ENCODE assay signal across 14 cellular contexts in genomic region chr5:140576776-140577201, GRCh38. TPM values are rescaled to one million over a fixed set of nuclear protein-coding genes. Genes with fewer than 3 reads are reported as not detected.
DNase-seq lines count a peak whose midpoint lies in the region; ATAC-seq, FAIRE-seq and TF ChIP-seq lines count a peak whose summit lies in the region.
"Had no signal": no experiment of that assay in that cellular context is flagged by ENCODE, and none has a peak within 500 bp of the region (broad histone marks: within the 10 kb centered on the region; RNA-seq: fewer than 3 reads in every experiment).

No MANE protein-coding gene starts in this region.

- TF ChIP-seq EP300 in H1 (IDR thresholded peaks at IDR 0.05; ENCODE audit: borderline replicate concordance in 1 of 2, low read depth in 2 of 2, low read length in 2 of 2), result no peak

- peak overlapping the region; percentile 30 for H3K9ac ChIP-seq in HUES6 (ENCODE audit: low read length)
- no peak overlapping the region for H3K9ac ChIP-seq in H1 (replicated peaks in 1 of 4; ENCODE audit: extremely low read depth in 1 of 4, low read depth in 3 of 4, low read length in 3 of 4)

- no peak for TF ChIP-seq POLR2A in H1 (IDR thresholded peaks at IDR 0.05; ENCODE audit: control extremely low read depth in 1 of 2, low read depth in 2 of 2, low read length in 2 of 2)
- TF ChIP-seq POLR2A in erythroblast (IDR thresholded peaks at IDR 0.05; ENCODE audit: low read length), result no peak

- no peak overlapping the region for H4K8ac ChIP-seq in H1 (ENCODE audit: extremely low read depth, insufficient read depth, low read length)

- no peaks in the 10 kb centered on the region for H3K79me1 ChIP-seq in H1 (ENCODE audit: low read depth, low read length)

- H3K4me3 Mint-ChIP-seq in naive thymus-derived CD4-positive, alpha-beta T cell, result no peak overlapping the region
- H3K4me3 Mint-ChIP-seq: brain; CD4-positive, alpha-beta memory T cell had no signal

- no peak overlapping the region for H2AK5ac ChIP-seq in H1 (ENCODE audit: low read depth, low read length)

- WGBS in H1 (ENCODE audit: extremely low coverage in 1 of 2, insufficient coverage in 1 of 2, insufficient read length in 1 of 2, insufficient replicate concordance in 2 of 2, low coverage in 1 of 2, low lambda C conversion rate in 2 of 2, missing lambda C conversion rate in 1 of 2), 2 experiments, result 89% methylated on average over 2 of the region's 2 CpGs; no CpG with 5 or more reads in 1 of the 2 experiments

- H3K23ac ChIP-seq in H1 (ENCODE audit: insufficient read length), result no peak overlapping the region

- peaks cover 3 to 15% (median 14%) of the 10 kb centered on the region in 7 donors for H3K4me1 Mint-ChIP-seq in naive thymus-derived CD4-positive, alpha-beta T cell
- H3K4me1 Mint-ChIP-seq: brain; CD4-positive, alpha-beta memory T cell had no signal

- H3K36me3 ChIP-seq in HUES6 (ENCODE audit: control insufficient read depth, insufficient read depth, low read length), result no peaks in the 10 kb centered on the region
- H3K36me3 ChIP-seq in H1 (ENCODE audit: control insufficient read depth in 2 of 4, insufficient read depth in 4 of 4, low read length in 3 of 4), result no peaks in the 10 kb centered on the region
- no peaks in the 10 kb centered on the region for H3K36me3 ChIP-seq in naive thymus-derived CD4-positive, alpha-beta T cell (ENCODE audit: control insufficient read depth in 2 of 3, insufficient read depth in 3 of 3, low read length in 3 of 3)
- H3K36me3 ChIP-seq: tibial artery had no signal

- peak overlapping the region in 6 of 9 donors; percentile 2 to 78 (median 63) for H3K27ac Mint-ChIP-seq in naive thymus-derived CD4-positive, alpha-beta T cell
- H3K27ac Mint-ChIP-seq: brain had no signal

- no peak for TF ChIP-seq CTCF in H1 (IDR thresholded peaks at IDR 0.05; ENCODE audit: control extremely low read depth in 1 of 3, insufficient read depth in 1 of 3, low read depth in 1 of 3, low read length in 3 of 3)

- H3K9me3 ChIP-seq in HUES6 (ENCODE audit: control insufficient read depth, insufficient read depth, low read depth, low read length) (no peaks in the 10 kb centered on the region), H1 (ENCODE audit: insufficient read depth in 2 of 2, low read depth in 1 of 2, low read length in 1 of 2) (no peaks in the 10 kb centered on the region)
- H3K9me3 ChIP-seq in naive thymus-derived CD4-positive, alpha-beta T cell (ENCODE audit: control insufficient read depth in 2 of 3, low read length in 3 of 3), result no peaks in the 10 kb centered on the region
- H3K9me3 ChIP-seq: psoas muscle, tibial artery had no signal

- FAIRE-seq in H1 (lab: Jason Lieb, UNC), result no peak

- no peaks in the 10 kb centered on the region for H4K20me1 ChIP-seq in H1 (replicated peaks in 1 of 2; ENCODE audit: control insufficient read depth in 1 of 2, insufficient read depth in 2 of 2, low read length in 2 of 2)

- H3K14ac ChIP-seq in H1 (ENCODE audit: insufficient read length), result no peak overlapping the region

- POLR2A ChIA-PET in H1 (lab: Charles Lee; ENCODE audit: partially characterized antibody), result interaction anchor here (1.1 kb wide), 2 partner anchors 21 to 67 kb away, joined by 3 read pairs; no protein-coding TSS in a partner anchor
- POLR2A ChIA-PET in naive thymus-derived CD4-positive, alpha-beta T cell (lab: Charles Lee), result interaction anchor here (0.6 to 1.7 kb wide), 6 partner anchors 10 to 176 kb away, joined by 3 to 6 read pairs (median 4); partner anchors contain the start of genes ANKHD1, EIF4EBP3, IK and NDUFA2

- H3K27ac ChIP-seq in HUES6 (ENCODE audit: low read depth, low read length), result no peak overlapping the region; the same call in 1 of the 2 replicates
- H3K27ac ChIP-seq in H1 (ENCODE audit: low read depth, low read length), result no peak overlapping the region
- H3K27ac ChIP-seq in naive thymus-derived CD4-positive, alpha-beta T cell (ENCODE audit: low read depth, low read length), result no peak overlapping the region
- H3K27ac ChIP-seq: psoas muscle, tibial artery had no signal

- H3K56ac ChIP-seq in H1 (replicated peaks; ENCODE audit: insufficient read length, low read depth, low read length), result no peak overlapping the region

- H4K5ac ChIP-seq in H1 (ENCODE audit: insufficient read length, low read depth, low read length), result no peak overlapping the region

- H3K4me1 ChIP-seq in HUES6 (ENCODE audit: control insufficient read depth, insufficient read depth, low read length), result no peaks in the 10 kb centered on the region; the same call in 1 of the 2 replicates
- H3K4me1 ChIP-seq in H1 (replicated peaks in 1 of 4; ENCODE audit: control insufficient read depth in 3 of 4, insufficient read depth in 4 of 4, low read length in 3 of 4), result no peaks in the 10 kb centered on the region
- no peaks in the 10 kb centered on the region for H3K4me1 ChIP-seq in naive thymus-derived CD4-positive, alpha-beta T cell (ENCODE audit: control insufficient read depth in 2 of 2, insufficient read depth in 2 of 2, low read length in 2 of 2)

- no peaks in the 10 kb centered on the region for H3K79me2 ChIP-seq in H1 (ENCODE audit: control insufficient read depth in 1 of 2, insufficient read depth in 2 of 2, low read length in 2 of 2)

- H2BK5ac ChIP-seq in H1 (ENCODE audit: low read depth, low read length), result no peak overlapping the region; the same call in 1 of the 2 replicates

- no peak overlapping the region for H2BK12ac ChIP-seq in H1 (ENCODE audit: low read depth, low read length)

- H3K4ac ChIP-seq in H1 (replicated peaks; ENCODE audit: insufficient read length, low read depth, low read length), result no peak overlapping the region

- no peak overlapping the region for H3K4me2 ChIP-seq in H1 (ENCODE audit: insufficient read depth in 1 of 2, low read depth in 2 of 2, low read length in 2 of 2)

- H2AFZ ChIP-seq in H1 (ENCODE audit: low read length), result peak overlapping the region; percentile 95

- CTCF ChIA-PET in H1 (lab: Charles Lee; ENCODE audit: partially characterized antibody), result interaction anchor here (0.6 to 4.1 kb wide), 6 partner anchors 10 to 1236 kb away, joined by 3 to 20 read pairs (median 6); partner anchors contain the start of gene TMCO6
- CTCF ChIA-PET in naive thymus-derived CD4-positive, alpha-beta T cell (lab: Charles Lee), result interaction anchor here (1.0 kb wide), 1 partner anchor 29 kb away, joined by 5 read pairs; the partner anchor contains the start of gene EIF4EBP3

- peaks cover 0 to 11% (median 5%) of the 10 kb centered on the region in 5 donors for H3K36me3 Mint-ChIP-seq in naive thymus-derived CD4-positive, alpha-beta T cell
- H3K36me3 Mint-ChIP-seq: brain had no signal

- TF ChIP-seq RAD21 in H1 (IDR thresholded peaks at IDR 0.05 in 1 of 2, conservative IDR thresholded peaks at IDR 0.05 in 1 of 2; ENCODE audit: low read depth in 2 of 2, low read length in 2 of 2), result no peak

- H4K91ac ChIP-seq in H1 (replicated peaks; ENCODE audit: insufficient read length, low read length), result no peak overlapping the region

- peaks cover 0 to 2% (median 0%) of the 10 kb centered on the region in 11 donors for H3K9me3 Mint-ChIP-seq in naive thymus-derived CD4-positive, alpha-beta T cell
- H3K9me3 Mint-ChIP-seq: CD4-positive, alpha-beta memory T cell had no signal

- no peak overlapping the region for H2BK120ac ChIP-seq in H1 (replicated peaks; ENCODE audit: low read depth, low read length)

- peak; percentile 24 for DNase-seq in AG20443 (ENCODE audit: low spot score)
- no peak for DNase-seq in H1 (ENCODE audit: low read depth in 1 of 2, low spot score in 2 of 2)
- DNase-seq in naive thymus-derived CD4-positive, alpha-beta T cell, result peak in 3 of 9 donors; percentile 23 to 38 (median 28)
- DNase-seq in HT-29 (ENCODE audit: low spot score), result no peak
- no peak for DNase-seq in erythroblast (lab: John Stamatoyannopoulos, UW)
- DNase-seq in stimulated activated CD4-positive, alpha-beta T cell treated with anti-CD3 and anti-CD28 coated beads, Interleukin-2, amount 100 ng/mL, for 24 hours, result no peak
- DNase-seq: activated T-cell treated with anti-CD3 and anti-CD28 coated beads, Interleukin-2, amount 50 U/mL, for 1 hour; CD4-positive, alpha-beta memory T cell; psoas muscle; tibial artery had no signal

- H2BK15ac ChIP-seq in H1 (ENCODE audit: low read length), result no peak overlapping the region

- peak; percentile 70 for ATAC-seq in naive thymus-derived CD4-positive, alpha-beta T cell
- ATAC-seq in GM19328 (IDR thresholded peaks at IDR 0.05; ENCODE audit: unreplicated experiment), result no peak
- ATAC-seq: Panc1, psoas muscle had no signal

- no peak overlapping the region for H3K18ac ChIP-seq in H1 (ENCODE audit: extremely low read depth, low read length)

- H3K27me3 ChIP-seq in HUES6 (ENCODE audit: control insufficient read depth, insufficient read depth, low read length) (no peaks in the 10 kb centered on the region), H1 (replicated peaks in 1 of 4; ENCODE audit: control insufficient read depth in 3 of 4, extremely low read depth in 1 of 4, insufficient read depth in 3 of 4, low read length in 3 of 4) (no peaks in the 10 kb centered on the region)
- H3K27me3 ChIP-seq in naive thymus-derived CD4-positive, alpha-beta T cell (ENCODE audit: control insufficient read depth in 2 of 2, insufficient read depth in 2 of 2, low read length in 2 of 2), result no peaks in the 10 kb centered on the region
- H3K27me3 ChIP-seq: tibial artery had no signal

- H3K4me3 ChIP-seq in HUES6 (ENCODE audit: low read depth, low read length), result no peak overlapping the region
- H3K4me3 ChIP-seq in H1 (ENCODE audit: extremely low read depth in 1 of 4, insufficient read depth in 2 of 4, low read depth in 3 of 4, low read length in 4 of 4), result no peak overlapping the region
- no peak overlapping the region for H3K4me3 ChIP-seq in naive thymus-derived CD4-positive, alpha-beta T cell (ENCODE audit: low read length)
- H3K4me3 ChIP-seq: psoas muscle, tibial artery had no signal

- intact Hi-C loops in naive thymus-derived CD4-positive, alpha-beta T cell (cut with micrococcal nuclease), result loop anchor here in 1 of 2 donors (1.0 kb wide), 1 partner anchor 12 kb away; the partner anchor contains the start of genes APBB3 and SLC35A4

- peaks cover 0 to 14% (median 6%) of the 10 kb centered on the region in 5 donors for H3K27me3 Mint-ChIP-seq in naive thymus-derived CD4-positive, alpha-beta T cell

- no peak overlapping the region for H2BK20ac ChIP-seq in H1 (ENCODE audit: low read length)

- H3K23me2 ChIP-seq in H1 (ENCODE audit: low read depth, low read length), result no peaks in the 10 kb centered on the region

RNA-seq across cellular contexts. Expression of gene SLC35A4, which starts 12.2 kb away (rescaled TPM):
- 78.6 and 81.9 TPM in 2 replicates for total RNA-seq in H1 (2021; fragmentation: NEBNext Ultra II Directional; extraction: Animal tissue kit (Norgen Biotek cat#: 25700))
- 131 and 133 TPM in 2 replicates for polyA plus RNA-seq in H1 (2011; rRNA removed)
- 87.3 TPM for polyA plus RNA-seq in H1 (2011; cell fraction: cytosol; rRNA removed)
- 92.3 TPM for polyA plus RNA-seq in H1 (2011; cell fraction: nucleus; rRNA removed)
- 101 to 122 TPM (median 110 TPM) in 4 replicates for polyA plus RNA-seq in H1 (2012, experiment 1 of 2)
- polyA plus RNA-seq in H1 (2012, experiment 2 of 2), result 170 TPM
- 58.5 TPM for polyA plus RNA-seq in H1 (2013, experiment 1 of 2)
- polyA plus RNA-seq in H1 (2013, experiment 2 of 2), result 57.3 TPM
- polyA minus RNA-seq in H1 (2011; rRNA and poly(A)+ RNA removed), result 139 and 187 TPM in 2 replicates
- 31.1 TPM for polyA minus RNA-seq in H1 (2011; cell fraction: cytosol; rRNA and poly(A)+ RNA removed)
- 32.7 TPM for polyA minus RNA-seq in H1 (2011; cell fraction: nucleus; rRNA and poly(A)+ RNA removed)
- 10 to 100 TPM; 40.4 to 90.1 (median 52.4) TPM for total RNA-seq in naive thymus-derived CD4-positive, alpha-beta T cell
- polyA plus RNA-seq in naive thymus-derived CD4-positive, alpha-beta T cell, result 100 to 1,000 TPM; 112 to 142 TPM
- total RNA-seq in HT-29 (2014; rRNA removed; shearing (Covaris generic)), result 29.9 and 30.2 TPM in 2 replicates

RNA-seq across cellular contexts. Expression of gene APBB3, which starts 12.4 kb away (rescaled TPM):
- total RNA-seq in H1 (2021; fragmentation: NEBNext Ultra II Directional; extraction: Animal tissue kit (Norgen Biotek cat#: 25700)), result 12.0 and 16.0 TPM in 2 replicates
- 21.9 and 30.0 TPM in 2 replicates for polyA plus RNA-seq in H1 (2011; rRNA removed)
- 31.0 TPM for polyA plus RNA-seq in H1 (2011; cell fraction: cytosol; rRNA removed)
- polyA plus RNA-seq in H1 (2011; cell fraction: nucleus; rRNA removed), result 148 TPM
- 15.9 to 22.5 TPM (median 18.0 TPM) in 4 replicates for polyA plus RNA-seq in H1 (2012, experiment 1 of 2)
- polyA plus RNA-seq in H1 (2012, experiment 2 of 2), result 6.7 TPM
- polyA plus RNA-seq in H1 (2013, experiment 1 of 2), result 9.3 TPM
- polyA plus RNA-seq in H1 (2013, experiment 2 of 2), result 8.3 TPM
- polyA minus RNA-seq in H1 (2011; rRNA and poly(A)+ RNA removed), result 19.3 and 25.5 TPM in 2 replicates
- 7.8 TPM for polyA minus RNA-seq in H1 (2011; cell fraction: cytosol; rRNA and poly(A)+ RNA removed)
- 28.3 TPM for polyA minus RNA-seq in H1 (2011; cell fraction: nucleus; rRNA and poly(A)+ RNA removed)
- total RNA-seq in naive thymus-derived CD4-positive, alpha-beta T cell, result 10 to 100 TPM; 37.9 to 77.8 (median 72.4) TPM
- polyA plus RNA-seq in naive thymus-derived CD4-positive, alpha-beta T cell, result 1 to 10 TPM; 6.3 to 6.8 TPM
- 12.1 and 19.5 TPM in 2 replicates for total RNA-seq in HT-29 (2014; rRNA removed; shearing (Covaris generic))

RNA-seq across cellular contexts. Expression of gene SRA1, which starts 19.5 kb away (rescaled TPM):
- 34.3 and 39.4 TPM in 2 replicates for total RNA-seq in H1 (2021; fragmentation: NEBNext Ultra II Directional; extraction: Animal tissue kit (Norgen Biotek cat#: 25700))
- 26.0 and 27.4 TPM in 2 replicates for polyA plus RNA-seq in H1 (2011; rRNA removed)
- 27.9 TPM for polyA plus RNA-seq in H1 (2011; cell fraction: cytosol; rRNA removed)
- polyA plus RNA-seq in H1 (2011; cell fraction: nucleus; rRNA removed), result 30.0 TPM
- 31.2 to 41.2 TPM (median 38.2 TPM) in 4 replicates for polyA plus RNA-seq in H1 (2012, experiment 1 of 2)
- 44.7 TPM for polyA plus RNA-seq in H1 (2012, experiment 2 of 2)
- polyA plus RNA-seq in H1 (2013, experiment 1 of 2), result 27.7 TPM
- 26.5 TPM for polyA plus RNA-seq in H1 (2013, experiment 2 of 2)
- polyA minus RNA-seq in H1 (2011; rRNA and poly(A)+ RNA removed), result 14.1 and 15.8 TPM in 2 replicates
- 21.0 TPM for polyA minus RNA-seq in H1 (2011; cell fraction: cytosol; rRNA and poly(A)+ RNA removed)
- polyA minus RNA-seq in H1 (2011; cell fraction: nucleus; rRNA and poly(A)+ RNA removed), result 19.8 TPM
- 10 to 100 TPM; 23.8 to 45.5 (median 34.0) TPM for total RNA-seq in naive thymus-derived CD4-positive, alpha-beta T cell
- 10 to 100 TPM; 31.1 to 34.4 TPM for polyA plus RNA-seq in naive thymus-derived CD4-positive, alpha-beta T cell
- 53.1 and 61.3 TPM in 2 replicates for total RNA-seq in HT-29 (2014; rRNA removed; shearing (Covaris generic))

RNA-seq across cellular contexts. Expression of gene EIF4EBP3, which starts 29.3 kb away (rescaled TPM):
- total RNA-seq in H1 (2021; fragmentation: NEBNext Ultra II Directional; extraction: Animal tissue kit (Norgen Biotek cat#: 25700)), result 8.9 and 11.7 TPM in 2 replicates
- 11.0 and 11.1 TPM in 2 replicates for polyA plus RNA-seq in H1 (2011; rRNA removed)
- 7.6 TPM for polyA plus RNA-seq in H1 (2011; cell fraction: cytosol; rRNA removed)
- 7.5 TPM for polyA plus RNA-seq in H1 (2011; cell fraction: nucleus; rRNA removed)
- polyA plus RNA-seq in H1 (2012, experiment 1 of 2), result 7.5 to 15.4 TPM (median 11.0 TPM) in 4 replicates
- 12.7 TPM for polyA plus RNA-seq in H1 (2012, experiment 2 of 2)
- polyA plus RNA-seq in H1 (2013, experiment 1 of 2), result 13.9 TPM
- polyA plus RNA-seq in H1 (2013, experiment 2 of 2), result 13.9 TPM
- 0.59 and 3.4 TPM in 2 replicates for polyA minus RNA-seq in H1 (2011; rRNA and poly(A)+ RNA removed)
- polyA minus RNA-seq in H1 (2011; cell fraction: cytosol; rRNA and poly(A)+ RNA removed), result 7.2 TPM
- polyA minus RNA-seq in H1 (2011; cell fraction: nucleus; rRNA and poly(A)+ RNA removed), result 3.7 TPM
- total RNA-seq in naive thymus-derived CD4-positive, alpha-beta T cell, result 10 to 100 TPM; 12.5 to 19.5 (median 16.2) TPM
- polyA plus RNA-seq in naive thymus-derived CD4-positive, alpha-beta T cell, result 10 to 100 TPM; 61.7 to 80.8 TPM
- 3.0 and 6.5 TPM in 2 replicates for total RNA-seq in HT-29 (2014; rRNA removed; shearing (Covaris generic))

RNA-seq across cellular contexts. Expression of gene CD14, which starts 56.2 kb away (rescaled TPM):
- total RNA-seq in H1 (2021; fragmentation: NEBNext Ultra II Directional; extraction: Animal tissue kit (Norgen Biotek cat#: 25700)), result 0.48 TPM in 1 of 2 replicates, not detected in the other
- polyA plus RNA-seq in H1 (2011; rRNA removed), result 0.15 and 0.24 TPM in 2 replicates
- polyA plus RNA-seq in H1 (2011; cell fraction: cytosol; rRNA removed), result 0.16 TPM
- 0.27 TPM for polyA plus RNA-seq in H1 (2011; cell fraction: nucleus; rRNA removed)
- 0.12 to 0.13 TPM in 2 of 4 replicates, not detected in the others for polyA plus RNA-seq in H1 (2012, experiment 1 of 2)
- polyA plus RNA-seq in H1 (2012, experiment 2 of 2), result not detected
- 0.08 TPM for polyA plus RNA-seq in H1 (2013, experiment 1 of 2)
- not detected for polyA plus RNA-seq in H1 (2013, experiment 2 of 2)
- polyA minus RNA-seq in H1 (2011; rRNA and poly(A)+ RNA removed), result not detected in 2 replicates
- polyA minus RNA-seq in H1 (2011; cell fraction: cytosol; rRNA and poly(A)+ RNA removed), result not detected
- polyA minus RNA-seq in H1 (2011; cell fraction: nucleus; rRNA and poly(A)+ RNA removed), result not detected
- total RNA-seq in naive thymus-derived CD4-positive, alpha-beta T cell, result 100 to 1,000 TPM in 1 of 5 experiments, 10 to 100 TPM in 2, 1 to 10 TPM in 1, under 1 TPM in 1; 0.56 to 198 (median 10.1) TPM
- 1 to 10 TPM; 2.5 to 2.9 TPM for polyA plus RNA-seq in naive thymus-derived CD4-positive, alpha-beta T cell
- total RNA-seq in HT-29 (2014; rRNA removed; shearing (Covaris generic)), result 8.0 and 12.2 TPM in 2 replicates
